In genomic region chr14:68507544-68508081, GRCh38 we compare ENCODE assay signal across 11 cellular contexts.
DNase-seq lines count a peak whose midpoint lies in the region; ATAC-seq and TF ChIP-seq lines count a peak whose summit lies in the region.
"Had no signal": no experiment of that assay in that cellular context is flagged by ENCODE, and none has a peak within 500 bp of the region (broad histone marks: within the 10 kb centered on the region; RNA-seq: fewer than 3 reads in every experiment).

No MANE protein-coding gene starts in this region.

- no peak for ATAC-seq in activated B cell treated with CpG ODN at 0.5 μM for 24 hours (ENCODE audit: low read depth)
- ATAC-seq in gastroesophageal sphincter, result no peak

- TF ChIP-seq EP300 in gastroesophageal sphincter (IDR thresholded peaks at IDR 0.05), result no peak

- peak overlapping the region in 3 of 4 donors; percentile 4 to 75 (median 60) for H3K27ac ChIP-seq in gastroesophageal sphincter
- H3K27ac ChIP-seq: tibial artery had no signal

- CTCF ChIA-PET in activated B cell treated with CpG ODN at 0.5 μM for 24 hours (lab: Charles Lee), result interaction anchor here (1.0 to 2.5 kb wide), 14 partner anchors 10 to 336 kb away, joined by 3 to 21 read pairs (median 6); no protein-coding TSS in a partner anchor

- POLR2A ChIA-PET in activated B cell treated with CpG ODN at 0.5 μM for 24 hours (lab: Charles Lee), result interaction anchor here (0.9 to 18.7 kb wide), 43 partner anchors 11 to 312 kb away, joined by 3 to 585 read pairs (median 13); partner anchors contain the start of gene ZFP36L1

- H3K4me3 Mint-ChIP-seq in activated B cell treated with CpG ODN at 0.5 μM for 24 hours, result peak overlapping the region; percentile 62
- peak overlapping the region; percentile 41 for H3K4me3 Mint-ChIP-seq in stimulated activated naive CD8-positive, alpha-beta T cell treated with anti-CD3 and anti-CD28 coated beads, Interleukin-15, Interleukin-2, amounts not matched to agents 100 ng/mL and 50 ng/mL, for 24 hours

- no peak overlapping the region for H3K4me3 ChIP-seq in gastroesophageal sphincter
- H3K4me3 ChIP-seq: tibial artery had no signal

- 96 to 100% methylated on average over 4 to 6 of the region's 10 CpGs for WGBS in gastroesophageal sphincter (ENCODE audit: low coverage in 1 of 2), 2 donors

- no peaks in the 10 kb centered on the region for H3K9me3 Mint-ChIP-seq in activated B cell treated with CpG ODN at 0.5 μM for 24 hours
- H3K9me3 Mint-ChIP-seq in stimulated activated naive CD8-positive, alpha-beta T cell treated with anti-CD3 and anti-CD28 coated beads, Interleukin-15, Interleukin-2, amounts not matched to agents 100 ng/mL and 50 ng/mL, for 24 hours, result no peaks in the 10 kb centered on the region

- DNase-seq in NCI-H524 (lab: John Stamatoyannopoulos, UW), result peak; percentile 13 to 71
- DNase-seq in NCI-H524 treated with DMSO at 0.1 percent for 48 hours (lab: John Stamatoyannopoulos, UW), result no peak
- DNase-seq in activated B cell treated with CpG ODN at 0.5 μM for 24 hours, result no peak
- no peak for DNase-seq in NCI-H1092 (lab: John Stamatoyannopoulos, UW)
- DNase-seq in RKO (ENCODE audit: low spot score), result no peak
- no peak for DNase-seq in cortex of kidney (lab: John Stamatoyannopoulos, UW)
- DNase-seq: amniotic stem cell, NCI-H1048, tibial artery had no signal

- H3K9me3 ChIP-seq in gastroesophageal sphincter, result no peaks in the 10 kb centered on the region
- H3K9me3 ChIP-seq: tibial artery had no signal

- H3K27ac Mint-ChIP-seq in activated B cell treated with CpG ODN at 0.5 μM for 24 hours, result peak overlapping the region; percentile 98
- H3K27ac Mint-ChIP-seq in stimulated activated naive CD8-positive, alpha-beta T cell treated with anti-CD3 and anti-CD28 coated beads, Interleukin-15, Interleukin-2, amounts not matched to agents 100 ng/mL and 50 ng/mL, for 24 hours, result peak overlapping the region; percentile 74

- no peak for TF ChIP-seq CTCF in activated B cell treated with CpG ODN at 0.5 μM for 24 hours (IDR thresholded peaks at IDR 0.05)
- TF ChIP-seq CTCF in gastroesophageal sphincter (IDR thresholded peaks at IDR 0.05), result no peak

- H3K36me3 ChIP-seq in gastroesophageal sphincter, result no peaks in the 10 kb centered on the region
- H3K36me3 ChIP-seq: tibial artery had no signal

- H3K36me3 Mint-ChIP-seq in activated B cell treated with CpG ODN at 0.5 μM for 24 hours (ENCODE audit: low read depth), result no peaks in the 10 kb centered on the region
- no peaks in the 10 kb centered on the region for H3K36me3 Mint-ChIP-seq in stimulated activated naive CD8-positive, alpha-beta T cell treated with anti-CD3 and anti-CD28 coated beads, Interleukin-15, Interleukin-2, amounts not matched to agents 100 ng/mL and 50 ng/mL, for 24 hours (ENCODE audit: low read depth)

- no peak for TF ChIP-seq POLR2A in gastroesophageal sphincter (IDR thresholded peaks at IDR 0.05)

- no peaks in the 10 kb centered on the region for H3K27me3 Mint-ChIP-seq in activated B cell treated with CpG ODN at 0.5 μM for 24 hours
- H3K27me3 Mint-ChIP-seq in stimulated activated naive CD8-positive, alpha-beta T cell treated with anti-CD3 and anti-CD28 coated beads, Interleukin-15, Interleukin-2, amounts not matched to agents 100 ng/mL and 50 ng/mL, for 24 hours, result no peaks in the 10 kb centered on the region

- intact Hi-C loops in activated B cell treated with CpG ODN at 0.5 μM for 24 hours (cut with micrococcal nuclease), result loop anchor here (1.0 to 5.0 kb wide), 6 partner anchors 21 to 309 kb away; no protein-coding TSS in a partner anchor

- no peaks in the 10 kb centered on the region for H3K27me3 ChIP-seq in gastroesophageal sphincter
- H3K27me3 ChIP-seq: tibial artery had no signal

- peaks cover 3 to 63% (median 26%) of the 10 kb centered on the region in 3 donors for H3K4me1 ChIP-seq in gastroesophageal sphincter

- peaks cover 87% of the 10 kb centered on the region for H3K4me1 Mint-ChIP-seq in activated B cell treated with CpG ODN at 0.5 μM for 24 hours
- peaks cover 80% of the 10 kb centered on the region for H3K4me1 Mint-ChIP-seq in stimulated activated naive CD8-positive, alpha-beta T cell treated with anti-CD3 and anti-CD28 coated beads, Interleukin-15, Interleukin-2, amounts not matched to agents 100 ng/mL and 50 ng/mL, for 24 hours (ENCODE audit: low read depth)

Comparison
In these comparisons a context has a peak if more than half of its experiments do, and no peak if none do; other contexts are left out.
1. DNase-seq: peak in NCI-H524 (2 of 2); none in NCI-H524 treated with DMSO at 0.1 percent for 48 hours (single experiment), activated B cell treated with CpG ODN at 0.5 μM for 24 hours (single experiment), NCI-H1092 (single experiment), RKO (single experiment) and cortex of kidney (single experiment).